In the genomic region with DNA sequence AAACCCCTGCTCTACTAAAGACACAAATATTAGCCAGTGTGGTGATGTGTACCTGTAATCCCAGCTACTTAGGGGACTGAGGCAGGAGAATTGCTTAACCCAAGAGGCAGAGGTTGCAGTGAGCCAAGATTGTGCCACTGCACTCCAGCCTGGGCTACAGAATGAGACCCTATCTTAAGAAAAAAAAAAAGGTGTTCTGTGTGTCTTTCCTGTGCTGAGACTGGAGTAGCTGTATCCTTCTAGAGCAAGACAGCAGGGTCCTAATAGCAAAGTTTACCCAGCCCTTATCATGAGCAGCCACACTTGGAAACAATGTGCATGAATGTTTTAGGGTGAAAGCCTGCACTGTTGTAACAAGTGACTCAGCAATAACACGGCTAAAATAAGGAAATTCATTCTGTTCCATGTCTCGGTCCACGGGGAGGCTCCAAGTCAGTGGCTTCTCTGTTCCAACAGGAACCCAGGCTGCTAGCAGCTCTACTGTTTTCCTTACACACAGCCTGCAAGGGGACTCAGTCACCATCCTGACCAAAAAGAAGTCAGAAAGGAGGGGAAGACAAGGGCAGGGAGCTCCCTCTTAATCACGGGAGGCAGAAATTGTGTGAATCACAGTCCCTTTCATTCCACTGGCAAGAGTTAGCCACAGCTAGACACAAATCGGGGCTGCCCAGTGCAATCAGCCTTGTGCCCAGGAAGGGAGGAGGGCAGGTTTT, we compare ENCODE assay signal across 1 cellular context.
TF ChIP-seq lines count a peak whose summit lies in the region.

No MANE protein-coding gene starts in this region.

TF ChIP-seq in K562, 482 proteins besides CTCF, POLR2A, EP300 and RAD21 (continued from another document and continues in another):
- TF ChIP-seq, protein P1, sequence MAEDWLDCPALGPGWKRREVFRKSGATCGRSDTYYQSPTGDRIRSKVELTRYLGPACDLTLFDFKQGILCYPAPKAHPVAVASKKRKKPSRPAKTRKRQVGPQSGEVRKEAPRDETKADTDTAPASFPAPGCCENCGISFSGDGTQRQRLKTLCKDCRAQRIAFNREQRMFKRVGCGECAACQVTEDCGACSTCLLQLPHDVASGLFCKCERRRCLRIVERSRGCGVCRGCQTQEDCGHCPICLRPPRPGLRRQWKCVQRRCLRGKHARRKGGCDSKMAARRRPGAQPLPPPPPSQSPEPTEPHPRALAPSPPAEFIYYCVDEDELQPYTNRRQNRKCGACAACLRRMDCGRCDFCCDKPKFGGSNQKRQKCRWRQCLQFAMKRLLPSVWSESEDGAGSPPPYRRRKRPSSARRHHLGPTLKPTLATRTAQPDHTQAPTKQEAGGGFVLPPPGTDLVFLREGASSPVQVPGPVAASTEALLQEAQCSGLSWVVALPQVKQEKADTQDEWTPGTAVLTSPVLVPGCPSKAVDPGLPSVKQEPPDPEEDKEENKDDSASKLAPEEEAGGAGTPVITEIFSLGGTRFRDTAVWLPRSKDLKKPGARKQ (CRISPR knock-in tag; IDR thresholded peaks at IDR 0.05), result no peak
- TF ChIP-seq ZNF175 (CRISPR knock-in tag; IDR thresholded peaks at IDR 0.05; ENCODE audit: low read depth) (no peak), TRIM28 (IDR thresholded peaks at IDR 0.05) (no peak), EHMT2 (IDR thresholded peaks at IDR 0.05) (peak; percentile 33), PPARD (CRISPR knock-in tag; IDR thresholded peaks at IDR 0.05) (no peak), FOXK2 (conservative IDR thresholded peaks at IDR 0.05 in 1 of 2, IDR thresholded peaks at IDR 0.05 in 1 of 2; ENCODE audit: low read depth in 2 of 2) (peak; percentile 80 to 87), CEBPB (tag; IDR thresholded peaks at IDR 0.05) (peak; percentile 85), ZC3H4 (CRISPR knock-in tag; IDR thresholded peaks at IDR 0.05; ENCODE audit: borderline replicate concordance) (no peak), RBM34 (IDR thresholded peaks at IDR 0.05; ENCODE audit: borderline replicate concordance, insufficient read depth, low read length) (no peak), SIX5 (IDR thresholded peaks at IDR 0.05; ENCODE audit: borderline replicate concordance in 1 of 2, insufficient read depth in 1 of 2, low read depth in 1 of 2, low read length in 2 of 2) (no peak), TEAD2 (tag; IDR thresholded peaks at IDR 0.05) (no peak; the same call in 1 of the 2 replicates), FOXM1 (IDR thresholded peaks at IDR 0.05; ENCODE audit: low read depth) (peak; percentile 83), FOXM1 (CRISPR knock-in tag; IDR thresholded peaks at IDR 0.05; ENCODE audit: low read depth) (no peak), MIER1 (IDR thresholded peaks at IDR 0.05; ENCODE audit: low read depth) (no peak), SLC30A9 (CRISPR knock-in tag; IDR thresholded peaks at IDR 0.05) (no peak), SMARCE1 (IDR thresholded peaks at IDR 0.05) (peak; percentile 98), CEBPG (CRISPR knock-in tag; IDR thresholded peaks at IDR 0.05) (peak; percentile 17; the same call in 1 of the 2 replicates), CEBPG (tag; conservative IDR thresholded peaks at IDR 0.05 in 1 of 2, IDR thresholded peaks at IDR 0.05 in 1 of 2) (peak in 1 of 2 experiments; percentile 65; a peak in 3 of 4 replicates), NRF1 (conservative IDR thresholded peaks at IDR 0.05 in 1 of 2, IDR thresholded peaks at IDR 0.05 in 1 of 2) (peak; percentile 27 to 42; a peak in 2 of 4 replicates), RBM14 (IDR thresholded peaks at IDR 0.05; ENCODE audit: borderline replicate concordance, insufficient read depth, low read depth, low read length) (no peak), SMAD2 (IDR thresholded peaks at IDR 0.05; ENCODE audit: low read depth, low read length) (no peak), YY1 (IDR thresholded peaks at IDR 0.05; ENCODE audit: borderline replicate concordance in 1 of 3, control insufficient read depth in 1 of 3, extremely low read depth in 1 of 3, insufficient read depth in 3 of 3, insufficient read length in 1 of 3, insufficient replicate concordance in 2 of 3, low read depth in 1 of 3, low read length in 2 of 3) (no peak), SETDB1 (IDR thresholded peaks at IDR 0.05; ENCODE audit: low read length) (no peak), CBX8 (IDR thresholded peaks at IDR 0.05; ENCODE audit: borderline replicate concordance, extremely low read depth, low read depth, low read length, poor library complexity, severe bottlenecking) (no peak), ZNF354B (CRISPR knock-in tag; IDR thresholded peaks at IDR 0.05) (no peak), GABPA (tag; conservative IDR thresholded peaks at IDR 0.05; ENCODE audit: low read depth) (no peak), ESRRB (CRISPR knock-in tag; IDR thresholded peaks at IDR 0.05; ENCODE audit: borderline replicate concordance) (no peak), PHF21A (IDR thresholded peaks at IDR 0.05; ENCODE audit: borderline replicate concordance, low read depth) (no peak), ZNF695 (CRISPR knock-in tag; IDR thresholded peaks at IDR 0.05) (no peak), TBP (optimal IDR thresholded peaks at IDR 0.05; ENCODE audit: low read depth, low read length) (no peak), SREBF2 (CRISPR knock-in tag; IDR thresholded peaks at IDR 0.05) (no peak), HDAC8 (tag; IDR thresholded peaks at IDR 0.05) (no peak), ZNF197 (CRISPR knock-in tag; IDR thresholded peaks at IDR 0.05; ENCODE audit: low read depth) (0 out of 2 replicates have a peak, but pooled peaks have one; percentile 41), CBX1 (IDR thresholded peaks at IDR 0.05; ENCODE audit: low read depth) (no peak), POLR3G (IDR thresholded peaks at IDR 0.05; ENCODE audit: extremely low read depth, insufficient read length, insufficient replicate concordance) (no peak), TAF9B (IDR thresholded peaks at IDR 0.05; ENCODE audit: partially characterized antibody) (peak; percentile 39), ELF2 (CRISPR knock-in tag; IDR thresholded peaks at IDR 0.05) (no peak), SRF (CRISPR knock-in tag; IDR thresholded peaks at IDR 0.05) (no peak; a peak in 1 of 4 replicates), ZNF583 (CRISPR knock-in tag; IDR thresholded peaks at IDR 0.05) (no peak)
- TF ChIP-seq, protein P2, sequence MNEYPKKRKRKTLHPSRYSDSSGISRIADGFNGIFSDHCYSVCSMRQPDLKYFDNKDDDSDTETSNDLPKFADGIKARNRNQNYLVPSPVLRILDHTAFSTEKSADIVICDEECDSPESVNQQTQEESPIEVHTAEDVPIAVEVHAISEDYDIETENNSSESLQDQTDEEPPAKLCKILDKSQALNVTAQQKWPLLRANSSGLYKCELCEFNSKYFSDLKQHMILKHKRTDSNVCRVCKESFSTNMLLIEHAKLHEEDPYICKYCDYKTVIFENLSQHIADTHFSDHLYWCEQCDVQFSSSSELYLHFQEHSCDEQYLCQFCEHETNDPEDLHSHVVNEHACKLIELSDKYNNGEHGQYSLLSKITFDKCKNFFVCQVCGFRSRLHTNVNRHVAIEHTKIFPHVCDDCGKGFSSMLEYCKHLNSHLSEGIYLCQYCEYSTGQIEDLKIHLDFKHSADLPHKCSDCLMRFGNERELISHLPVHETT (CRISPR knock-in tag; conservative IDR thresholded peaks at IDR 0.05 in 1 of 2, IDR thresholded peaks at IDR 0.05 in 1 of 2), result no peak
- TF ChIP-seq, protein P3, sequence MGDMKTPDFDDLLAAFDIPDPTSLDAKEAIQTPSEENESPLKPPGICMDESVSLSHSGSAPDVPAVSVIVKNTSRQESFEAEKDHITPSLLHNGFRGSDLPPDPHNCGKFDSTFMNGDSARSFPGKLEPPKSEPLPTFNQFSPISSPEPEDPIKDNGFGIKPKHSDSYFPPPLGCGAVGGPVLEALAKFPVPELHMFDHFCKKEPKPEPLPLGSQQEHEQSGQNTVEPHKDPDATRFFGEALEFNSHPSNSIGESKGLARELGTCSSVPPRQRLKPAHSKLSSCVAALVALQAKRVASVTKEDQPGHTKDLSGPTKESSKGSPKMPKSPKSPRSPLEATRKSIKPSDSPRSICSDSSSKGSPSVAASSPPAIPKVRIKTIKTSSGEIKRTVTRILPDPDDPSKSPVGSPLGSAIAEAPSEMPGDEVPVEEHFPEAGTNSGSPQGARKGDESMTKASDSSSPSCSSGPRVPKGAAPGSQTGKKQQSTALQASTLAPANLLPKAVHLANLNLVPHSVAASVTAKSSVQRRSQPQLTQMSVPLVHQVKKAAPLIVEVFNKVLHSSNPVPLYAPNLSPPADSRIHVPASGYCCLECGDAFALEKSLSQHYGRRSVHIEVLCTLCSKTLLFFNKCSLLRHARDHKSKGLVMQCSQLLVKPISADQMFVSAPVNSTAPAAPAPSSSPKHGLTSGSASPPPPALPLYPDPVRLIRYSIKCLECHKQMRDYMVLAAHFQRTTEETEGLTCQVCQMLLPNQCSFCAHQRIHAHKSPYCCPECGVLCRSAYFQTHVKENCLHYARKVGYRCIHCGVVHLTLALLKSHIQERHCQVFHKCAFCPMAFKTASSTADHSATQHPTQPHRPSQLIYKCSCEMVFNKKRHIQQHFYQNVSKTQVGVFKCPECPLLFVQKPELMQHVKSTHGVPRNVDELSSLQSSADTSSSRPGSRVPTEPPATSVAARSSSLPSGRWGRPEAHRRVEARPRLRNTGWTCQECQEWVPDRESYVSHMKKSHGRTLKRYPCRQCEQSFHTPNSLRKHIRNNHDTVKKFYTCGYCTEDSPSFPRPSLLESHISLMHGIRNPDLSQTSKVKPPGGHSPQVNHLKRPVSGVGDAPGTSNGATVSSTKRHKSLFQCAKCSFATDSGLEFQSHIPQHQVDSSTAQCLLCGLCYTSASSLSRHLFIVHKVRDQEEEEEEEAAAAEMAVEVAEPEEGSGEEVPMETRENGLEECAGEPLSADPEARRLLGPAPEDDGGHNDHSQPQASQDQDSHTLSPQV (IDR thresholded peaks at IDR 0.05), result 0 out of 2 replicates have a peak, but pooled peaks have one; percentile 37
- TF ChIP-seq, protein P4, sequence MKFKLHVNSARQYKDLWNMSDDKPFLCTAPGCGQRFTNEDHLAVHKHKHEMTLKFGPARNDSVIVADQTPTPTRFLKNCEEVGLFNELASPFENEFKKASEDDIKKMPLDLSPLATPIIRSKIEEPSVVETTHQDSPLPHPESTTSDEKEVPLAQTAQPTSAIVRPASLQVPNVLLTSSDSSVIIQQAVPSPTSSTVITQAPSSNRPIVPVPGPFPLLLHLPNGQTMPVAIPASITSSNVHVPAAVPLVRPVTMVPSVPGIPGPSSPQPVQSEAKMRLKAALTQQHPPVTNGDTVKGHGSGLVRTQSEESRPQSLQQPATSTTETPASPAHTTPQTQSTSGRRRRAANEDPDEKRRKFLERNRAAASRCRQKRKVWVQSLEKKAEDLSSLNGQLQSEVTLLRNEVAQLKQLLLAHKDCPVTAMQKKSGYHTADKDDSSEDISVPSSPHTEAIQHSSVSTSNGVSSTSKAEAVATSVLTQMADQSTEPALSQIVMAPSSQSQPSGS (CRISPR knock-in tag; IDR thresholded peaks at IDR 0.05), result no peak
- TF ChIP-seq, protein P5, sequence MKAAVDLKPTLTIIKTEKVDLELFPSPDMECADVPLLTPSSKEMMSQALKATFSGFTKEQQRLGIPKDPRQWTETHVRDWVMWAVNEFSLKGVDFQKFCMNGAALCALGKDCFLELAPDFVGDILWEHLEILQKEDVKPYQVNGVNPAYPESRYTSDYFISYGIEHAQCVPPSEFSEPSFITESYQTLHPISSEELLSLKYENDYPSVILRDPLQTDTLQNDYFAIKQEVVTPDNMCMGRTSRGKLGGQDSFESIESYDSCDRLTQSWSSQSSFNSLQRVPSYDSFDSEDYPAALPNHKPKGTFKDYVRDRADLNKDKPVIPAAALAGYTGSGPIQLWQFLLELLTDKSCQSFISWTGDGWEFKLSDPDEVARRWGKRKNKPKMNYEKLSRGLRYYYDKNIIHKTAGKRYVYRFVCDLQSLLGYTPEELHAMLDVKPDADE (conservative IDR thresholded peaks at IDR 0.05; ENCODE audit: control insufficient read depth, low read depth, low read length), result no peak
- TF ChIP-seq, protein P6, sequence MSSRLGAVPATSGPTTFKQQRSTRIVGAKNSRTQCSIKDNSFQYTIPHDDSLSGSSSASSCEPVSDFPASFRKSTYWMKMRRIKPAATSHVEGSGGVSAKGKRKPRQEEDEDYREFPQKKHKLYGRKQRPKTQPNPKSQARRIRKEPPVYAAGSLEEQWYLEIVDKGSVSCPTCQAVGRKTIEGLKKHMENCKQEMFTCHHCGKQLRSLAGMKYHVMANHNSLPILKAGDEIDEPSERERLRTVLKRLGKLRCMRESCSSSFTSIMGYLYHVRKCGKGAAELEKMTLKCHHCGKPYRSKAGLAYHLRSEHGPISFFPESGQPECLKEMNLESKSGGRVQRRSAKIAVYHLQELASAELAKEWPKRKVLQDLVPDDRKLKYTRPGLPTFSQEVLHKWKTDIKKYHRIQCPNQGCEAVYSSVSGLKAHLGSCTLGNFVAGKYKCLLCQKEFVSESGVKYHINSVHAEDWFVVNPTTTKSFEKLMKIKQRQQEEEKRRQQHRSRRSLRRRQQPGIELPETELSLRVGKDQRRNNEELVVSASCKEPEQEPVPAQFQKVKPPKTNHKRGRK (tag; IDR thresholded peaks at IDR 0.05), result no peak
- TF ChIP-seq, protein P7, sequence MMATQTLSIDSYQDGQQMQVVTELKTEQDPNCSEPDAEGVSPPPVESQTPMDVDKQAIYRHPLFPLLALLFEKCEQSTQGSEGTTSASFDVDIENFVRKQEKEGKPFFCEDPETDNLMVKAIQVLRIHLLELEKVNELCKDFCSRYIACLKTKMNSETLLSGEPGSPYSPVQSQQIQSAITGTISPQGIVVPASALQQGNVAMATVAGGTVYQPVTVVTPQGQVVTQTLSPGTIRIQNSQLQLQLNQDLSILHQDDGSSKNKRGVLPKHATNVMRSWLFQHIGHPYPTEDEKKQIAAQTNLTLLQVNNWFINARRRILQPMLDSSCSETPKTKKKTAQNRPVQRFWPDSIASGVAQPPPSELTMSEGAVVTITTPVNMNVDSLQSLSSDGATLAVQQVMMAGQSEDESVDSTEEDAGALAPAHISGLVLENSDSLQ (IDR thresholded peaks at IDR 0.05), result 0 out of 2 replicates have a peak, but pooled peaks have one; percentile 12
- TF ChIP-seq, protein P8, sequence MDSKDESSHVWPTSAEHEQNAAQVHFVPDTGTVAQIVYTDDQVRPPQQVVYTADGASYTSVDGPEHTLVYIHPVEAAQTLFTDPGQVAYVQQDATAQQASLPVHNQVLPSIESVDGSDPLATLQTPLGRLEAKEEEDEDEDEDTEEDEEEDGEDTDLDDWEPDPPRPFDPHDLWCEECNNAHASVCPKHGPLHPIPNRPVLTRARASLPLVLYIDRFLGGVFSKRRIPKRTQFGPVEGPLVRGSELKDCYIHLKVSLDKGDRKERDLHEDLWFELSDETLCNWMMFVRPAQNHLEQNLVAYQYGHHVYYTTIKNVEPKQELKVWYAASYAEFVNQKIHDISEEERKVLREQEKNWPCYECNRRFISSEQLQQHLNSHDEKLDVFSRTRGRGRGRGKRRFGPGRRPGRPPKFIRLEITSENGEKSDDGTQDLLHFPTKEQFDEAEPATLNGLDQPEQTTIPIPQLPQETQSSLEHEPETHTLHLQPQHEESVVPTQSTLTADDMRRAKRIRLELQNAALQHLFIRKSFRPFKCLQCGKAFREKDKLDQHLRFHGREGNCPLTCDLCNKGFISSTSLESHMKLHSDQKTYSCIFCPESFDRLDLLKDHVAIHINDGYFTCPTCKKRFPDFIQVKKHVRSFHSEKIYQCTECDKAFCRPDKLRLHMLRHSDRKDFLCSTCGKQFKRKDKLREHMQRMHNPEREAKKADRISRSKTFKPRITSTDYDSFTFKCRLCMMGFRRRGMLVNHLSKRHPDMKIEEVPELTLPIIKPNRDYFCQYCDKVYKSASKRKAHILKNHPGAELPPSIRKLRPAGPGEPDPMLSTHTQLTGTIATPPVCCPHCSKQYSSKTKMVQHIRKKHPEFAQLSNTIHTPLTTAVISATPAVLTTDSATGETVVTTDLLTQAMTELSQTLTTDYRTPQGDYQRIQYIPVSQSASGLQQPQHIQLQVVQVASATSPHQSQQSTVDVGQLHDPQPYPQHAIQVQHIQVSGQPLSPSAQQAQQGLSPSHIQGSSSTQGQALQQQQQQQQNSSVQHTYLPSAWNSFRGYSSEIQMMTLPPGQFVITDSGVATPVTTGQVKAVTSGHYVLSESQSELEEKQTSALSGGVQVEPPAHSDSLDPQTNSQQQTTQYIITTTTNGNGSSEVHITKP (IDR thresholded peaks at IDR 0.05; ENCODE audit: partially characterized antibody), result peak; percentile 35
